Comparison of ENCODE assay signal across 17 cellular contexts in the genomic region with DNA sequence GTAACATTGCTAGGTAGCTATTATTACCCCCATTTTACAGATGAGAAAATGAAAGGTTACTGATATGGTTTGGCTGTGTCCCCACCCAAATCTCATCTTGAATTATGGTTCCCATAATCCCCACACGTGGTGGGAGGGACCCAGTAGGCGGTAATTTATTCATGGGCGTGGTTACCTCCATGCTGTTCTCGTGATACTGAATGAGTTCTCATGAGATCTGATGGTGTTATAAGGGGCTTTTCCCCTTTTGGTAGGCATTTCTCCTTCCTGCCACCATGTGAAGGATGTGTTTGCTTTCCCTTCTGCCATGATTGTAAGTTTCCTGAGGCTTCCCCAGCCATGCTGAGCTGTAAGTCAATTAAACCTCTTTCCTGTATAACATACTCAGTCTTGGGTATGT.
DNase-seq lines count a peak whose midpoint lies in the region; ATAC-seq, FAIRE-seq and TF ChIP-seq lines count a peak whose summit lies in the region.
"Had no signal": no experiment of that assay in that cellular context is flagged by ENCODE, and none has a peak within 500 bp of the region (broad histone marks: within the 10 kb centered on the region; RNA-seq: fewer than 3 reads in every experiment).

No MANE protein-coding gene starts in this region.

- no peak for TF ChIP-seq EP300 in K562 (IDR thresholded peaks at IDR 0.05; ENCODE audit: low read length)

- BruUV-seq in K562 (replicated peaks; lab: Mats Ljungman, UMichigan): no TSS peak

- H3K36me3 ChIP-seq in K562 (ENCODE audit: control insufficient read depth, insufficient read depth, low read length) (peaks cover 5% of the 10 kb centered on the region; the same call in 2 of the 3 replicates), hepatocyte (replicated peaks; ENCODE audit: insufficient read depth, low read depth) (no peaks in the 10 kb centered on the region), neural progenitor cell (no peaks in the 10 kb centered on the region), upper lobe of right lung (no peaks in the 10 kb centered on the region)
- H3K36me3 ChIP-seq: BE2C, HAP-1 had no signal

- FAIRE-seq in K562 (lab: Jason Lieb, UNC): no peak
- FAIRE-seq: A549, H1, HepG2, HTR-8/SVneo had no signal

- H3K4me2 ChIP-seq in K562 (ENCODE audit: insufficient read depth, low read length): no peak overlapping the region
- H3K4me2 ChIP-seq in hepatocyte: no peak overlapping the region
- H3K4me2 ChIP-seq in neural progenitor cell: no peak overlapping the region

- H3K9me1 ChIP-seq in K562 (ENCODE audit: control insufficient read depth, insufficient read depth, low read length): no peaks in the 10 kb centered on the region

- H3K9me2 ChIP-seq in hepatocyte (replicated peaks; ENCODE audit: insufficient read depth): no peaks in the 10 kb centered on the region

- H3K9ac ChIP-seq in K562 (ENCODE audit: insufficient read depth in 1 of 2, low read depth in 2 of 2, low read length in 2 of 2) (no peak overlapping the region), neural progenitor cell (no peak overlapping the region)

- no peaks in the 10 kb centered on the region for H4K20me1 ChIP-seq in K562 (replicated peaks; ENCODE audit: control insufficient read depth, insufficient read depth, low read length)
- H4K20me1 ChIP-seq in hepatocyte (ENCODE audit: insufficient read depth, poor library complexity, severe bottlenecking): no peaks in the 10 kb centered on the region
- no peaks in the 10 kb centered on the region for H4K20me1 ChIP-seq in neural progenitor cell (ENCODE audit: low read depth)

- no peak for ATAC-seq in K562
- no peak for ATAC-seq in upper lobe of right lung
- ATAC-seq: A549, HepG2 had no signal

- in situ Hi-C loops in K562 (cut with MboI): no loop called here

- H3K4me1 ChIP-seq in K562 (replicated peaks in 1 of 2; ENCODE audit: control insufficient read depth in 2 of 2, insufficient read depth in 2 of 2, low read length in 2 of 2): peaks cover 21 to 59% of the 10 kb centered on the region in 2 experiments
- H3K4me1 ChIP-seq in hepatocyte (ENCODE audit: insufficient read depth): peaks cover 51% of the 10 kb centered on the region
- H3K4me1 ChIP-seq in neural progenitor cell: peaks cover 11% of the 10 kb centered on the region
- peaks cover 4% of the 10 kb centered on the region for H3K4me1 ChIP-seq in upper lobe of right lung
- H3K4me1 ChIP-seq: BE2C had no signal

- no peak for DNase-seq in K562 (ENCODE audit: extremely low read depth in 1 of 4, low spot score in 3 of 4)
- no peak for DNase-seq in hepatocyte (ENCODE audit: low spot score)
- no peak for DNase-seq in type B pancreatic cell (ENCODE audit: extremely low spot score, unreplicated experiment)
- DNase-seq in neural progenitor cell (ENCODE audit: low spot score): no peak
- no peak for DNase-seq in upper lobe of right lung
- no peak for DNase-seq in central memory CD4-positive, alpha-beta T cell
- DNase-seq: BE2C; CD4-positive, alpha-beta memory T cell; DND-41; GDM1 had no signal

- POLR2A ChIA-PET in K562 (lab: Yijun Ruan, JAX): interaction anchor here (0.6 to 2.0 kb wide), 4 partner anchors 8 to 20 kb away, joined by 3 to 7 read pairs (median 4); no protein-coding TSS in a partner anchor

- intact Hi-C loops in K562 (cut with micrococcal nuclease) (no loop called here), upper lobe of right lung (cut with DNase I) (no loop called here)

- CTCF ChIA-PET in K562 (lab: Yijun Ruan, JAX; ENCODE audit: low intra/inter-chr PET ratio): no interaction called here

- H3K4me1 Mint-ChIP-seq in nephron (peaks cover 26% of the 10 kb centered on the region), type B pancreatic cell (ENCODE audit: unreplicated experiment) (peaks cover 28% of the 10 kb centered on the region), neural progenitor cell (peaks cover 12% of the 10 kb centered on the region)
- H3K4me1 Mint-ChIP-seq: CD4-positive, alpha-beta memory T cell had no signal

- no peak for TF ChIP-seq POLR2A in K562 (conservative IDR thresholded peaks at IDR 0.05)

- H3K27me3 ChIP-seq in K562 (ENCODE audit: control insufficient read depth in 2 of 2, insufficient read depth in 2 of 2, low read length in 2 of 2): no peaks in the 10 kb centered on the region
- H3K27me3 ChIP-seq in hepatocyte: no peaks in the 10 kb centered on the region
- no peaks in the 10 kb centered on the region for H3K27me3 ChIP-seq in neural progenitor cell
- H3K27me3 ChIP-seq in upper lobe of right lung: no peaks in the 10 kb centered on the region
- H3K27me3 ChIP-seq: BE2C had no signal

- H3K9me3 ChIP-seq in K562 (replicated peaks; ENCODE audit: control insufficient read depth, insufficient read depth, low read depth, low read length) (peaks cover 13% of the 10 kb centered on the region), hepatocyte (ENCODE audit: low read depth) (no peaks in the 10 kb centered on the region), neural progenitor cell (ENCODE audit: low read depth) (no peaks in the 10 kb centered on the region), upper lobe of right lung (no peaks in the 10 kb centered on the region)
- H3K9me3 ChIP-seq: A549, BE2C had no signal

- peak overlapping the region; percentile 33 to 63 (median 42) for H3K27ac Mint-ChIP-seq in nephron
- H3K27ac Mint-ChIP-seq in type B pancreatic cell: peak overlapping the region; percentile 25
- no peak overlapping the region for H3K27ac Mint-ChIP-seq in neural progenitor cell
- H3K27ac Mint-ChIP-seq: CD4-positive, alpha-beta memory T cell had no signal

- peaks cover 5% of the 10 kb centered on the region for H3K9me3 Mint-ChIP-seq in nephron
- peaks cover 12% of the 10 kb centered on the region for H3K9me3 Mint-ChIP-seq in type B pancreatic cell
- H3K9me3 Mint-ChIP-seq in neural progenitor cell: peaks cover 7% of the 10 kb centered on the region

- peaks cover 12% of the 10 kb centered on the region for H3F3A ChIP-seq in neural progenitor cell (ENCODE audit: low read depth)

- H3K36me3 Mint-ChIP-seq in nephron (ENCODE audit: low read depth) (no peaks in the 10 kb centered on the region), type B pancreatic cell (no peaks in the 10 kb centered on the region), neural progenitor cell (no peaks in the 10 kb centered on the region)
- H3K36me3 Mint-ChIP-seq: CD4-positive, alpha-beta memory T cell had no signal

- H3K4me3 Mint-ChIP-seq in nephron (no peak overlapping the region), type B pancreatic cell (no peak overlapping the region), neural progenitor cell (no peak overlapping the region)
- H3K4me3 Mint-ChIP-seq: CD4-positive, alpha-beta memory T cell had no signal

- WGBS in K562 (ENCODE audit: insufficient coverage, low coverage, missing lambda C conversion rate): 75% methylated on average over 4 of the region's 4 CpGs
- WGBS in hepatocyte (ENCODE audit: low lambda C conversion rate, missing lambda C conversion rate): 90% methylated on average over 4 of the region's 4 CpGs

- H3K27me3 Mint-ChIP-seq in nephron (ENCODE audit: low read depth) (peaks cover 18% of the 10 kb centered on the region), type B pancreatic cell (no peaks in the 10 kb centered on the region), neural progenitor cell (ENCODE audit: insufficient read depth, low read depth) (peaks cover 19% of the 10 kb centered on the region)

- H2AFZ ChIP-seq in K562 (ENCODE audit: low read depth, low read length): peak overlapping the region; percentile 94
- H2AFZ ChIP-seq in hepatocyte: no peak overlapping the region
- no peak overlapping the region for H2AFZ ChIP-seq in neural progenitor cell (replicated peaks)

- H3K4me3 ChIP-seq in K562: no peak overlapping the region
- no peak overlapping the region for H3K4me3 ChIP-seq in hepatocyte
- no peak overlapping the region for H3K4me3 ChIP-seq in neural progenitor cell
- H3K4me3 ChIP-seq in upper lobe of right lung: no peak overlapping the region
- H3K4me3 ChIP-seq: A549, HAP-1 had no signal

- H3K27ac ChIP-seq in K562 (ENCODE audit: extremely low read depth, low read depth, low read length) (no peak overlapping the region), hepatocyte (peak overlapping the region; percentile 97), neural progenitor cell (no peak overlapping the region), upper lobe of right lung (no peak overlapping the region)
- H3K27ac ChIP-seq: C4-2B had no signal

- no peak for TF ChIP-seq CTCF in K562 (IDR thresholded peaks at IDR 0.05 in 2 of 3, conservative IDR thresholded peaks at IDR 0.05 in 1 of 3; ENCODE audit: insufficient read depth in 2 of 3, low read depth in 1 of 3, low read length in 3 of 3)
- TF ChIP-seq CTCF in hepatocyte (IDR thresholded peaks at IDR 0.05; ENCODE audit: poor library complexity): no peak
- TF ChIP-seq CTCF in nephron (IDR thresholded peaks at IDR 0.05; ENCODE audit: unreplicated experiment in 3 of 3): no peak
- no peak for TF ChIP-seq CTCF in type B pancreatic cell (conservative IDR thresholded peaks at IDR 0.05)
- no peak for TF ChIP-seq CTCF in neural progenitor cell (IDR thresholded peaks at IDR 0.05)
- no peak for TF ChIP-seq CTCF in upper lobe of right lung (IDR thresholded peaks at IDR 0.05)

- TF ChIP-seq RAD21 in K562 (CRISPR knock-in tag; conservative IDR thresholded peaks at IDR 0.05 in 1 of 2, IDR thresholded peaks at IDR 0.05 in 1 of 2): no peak

- H3K79me2 ChIP-seq in K562 (ENCODE audit: control insufficient read depth, insufficient read depth, low read length) (peaks cover 7% of the 10 kb centered on the region; the same call in 2 of the 3 replicates), hepatocyte (peaks cover 3% of the 10 kb centered on the region), neural progenitor cell (ENCODE audit: low read depth) (no peaks in the 10 kb centered on the region)

TF ChIP-seq in K562, 482 proteins besides CTCF, POLR2A, EP300 and RAD21 (continues in another document):
- TF ChIP-seq BCOR (IDR thresholded peaks at IDR 0.05) (no peak), ZNF311 (CRISPR knock-in tag; IDR thresholded peaks at IDR 0.05) (peak; percentile 74)
- TF ChIP-seq, protein P1, sequence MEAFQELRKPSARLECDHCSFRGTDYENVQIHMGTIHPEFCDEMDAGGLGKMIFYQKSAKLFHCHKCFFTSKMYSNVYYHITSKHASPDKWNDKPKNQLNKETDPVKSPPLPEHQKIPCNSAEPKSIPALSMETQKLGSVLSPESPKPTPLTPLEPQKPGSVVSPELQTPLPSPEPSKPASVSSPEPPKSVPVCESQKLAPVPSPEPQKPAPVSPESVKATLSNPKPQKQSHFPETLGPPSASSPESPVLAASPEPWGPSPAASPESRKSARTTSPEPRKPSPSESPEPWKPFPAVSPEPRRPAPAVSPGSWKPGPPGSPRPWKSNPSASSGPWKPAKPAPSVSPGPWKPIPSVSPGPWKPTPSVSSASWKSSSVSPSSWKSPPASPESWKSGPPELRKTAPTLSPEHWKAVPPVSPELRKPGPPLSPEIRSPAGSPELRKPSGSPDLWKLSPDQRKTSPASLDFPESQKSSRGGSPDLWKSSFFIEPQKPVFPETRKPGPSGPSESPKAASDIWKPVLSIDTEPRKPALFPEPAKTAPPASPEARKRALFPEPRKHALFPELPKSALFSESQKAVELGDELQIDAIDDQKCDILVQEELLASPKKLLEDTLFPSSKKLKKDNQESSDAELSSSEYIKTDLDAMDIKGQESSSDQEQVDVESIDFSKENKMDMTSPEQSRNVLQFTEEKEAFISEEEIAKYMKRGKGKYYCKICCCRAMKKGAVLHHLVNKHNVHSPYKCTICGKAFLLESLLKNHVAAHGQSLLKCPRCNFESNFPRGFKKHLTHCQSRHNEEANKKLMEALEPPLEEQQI (IDR thresholded peaks at IDR 0.05): 0 out of 2 replicates have a peak, but pooled peaks have one; percentile 62
